Comparison of ENCODE assay signal across 1 cellular context in the genomic region with DNA sequence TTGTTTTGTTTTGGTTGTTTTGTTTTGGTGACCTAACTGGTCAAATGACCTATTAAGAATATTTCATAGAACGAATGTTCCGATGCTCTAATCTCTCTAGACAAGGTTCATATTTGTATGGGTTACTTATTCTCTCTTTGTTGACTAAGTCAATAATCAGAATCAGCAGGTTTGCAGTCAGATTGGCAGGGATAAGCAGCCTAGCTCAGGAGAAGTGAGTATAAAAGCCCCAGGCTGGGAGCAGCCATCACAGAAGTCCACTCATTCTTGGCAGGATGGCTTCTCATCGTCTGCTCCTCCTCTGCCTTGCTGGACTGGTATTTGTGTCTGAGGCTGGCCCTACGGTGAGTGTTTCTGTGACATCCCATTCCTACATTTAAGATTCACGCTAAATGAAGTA.
A peak's percentile ranks its signal among the peaks of the same experiment; 100 is the strongest.
TF ChIP-seq lines count a peak whose summit lies in the region.

A gene (plus strand): TSS at position 250 of the 400 bp plus-strand sequence. CDS start 26 bp downstream, at position 276.

TF ChIP-seq in HepG2, 621 proteins besides CTCF, POLR2A, EP300 and RAD21 (continued from another document and continues in another):
- TF ChIP-seq, protein P1, sequence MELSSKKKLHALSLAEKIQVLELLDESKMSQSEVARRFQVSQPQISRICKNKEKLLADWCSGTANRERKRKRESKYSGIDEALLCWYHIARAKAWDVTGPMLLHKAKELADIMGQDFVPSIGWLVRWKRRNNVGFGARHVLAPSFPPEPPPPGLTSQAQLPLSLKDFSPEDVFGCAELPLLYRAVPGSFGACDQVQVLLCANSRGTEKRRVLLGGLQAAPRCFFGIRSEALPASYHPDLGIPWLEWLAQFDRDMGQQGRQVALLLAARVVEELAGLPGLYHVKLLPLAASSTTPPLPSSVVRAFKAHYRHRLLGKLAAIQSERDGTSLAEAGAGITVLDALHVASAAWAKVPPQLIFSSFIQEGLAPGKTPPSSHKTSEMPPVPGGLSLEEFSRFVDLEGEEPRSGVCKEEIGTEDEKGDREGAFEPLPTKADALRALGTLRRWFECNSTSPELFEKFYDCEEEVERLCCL (CRISPR knock-in tag; IDR thresholded peaks at IDR 0.05; ENCODE audit: borderline replicate concordance): no peak
- TF ChIP-seq ZNF672 (CRISPR knock-in tag; IDR thresholded peaks at IDR 0.05): no peak
- TF ChIP-seq ZNF501 (CRISPR knock-in tag; IDR thresholded peaks at IDR 0.05): no peak
- TF ChIP-seq TEAD2 (CRISPR knock-in tag; IDR thresholded peaks at IDR 0.05): no peak
- peak; percentile 88 for TF ChIP-seq POGZ (CRISPR knock-in tag; IDR thresholded peaks at IDR 0.05)
- no peak for TF ChIP-seq MTA3 (CRISPR knock-in tag; IDR thresholded peaks at IDR 0.05)
- TF ChIP-seq GZF1 (CRISPR knock-in tag; IDR thresholded peaks at IDR 0.05): no peak
- TF ChIP-seq POLR2AphosphoS2 (IDR thresholded peaks at IDR 0.05; ENCODE audit: low read depth, low read length): no peak
- TF ChIP-seq MED13 (CRISPR knock-in tag; IDR thresholded peaks at IDR 0.05): no peak
- no peak for TF ChIP-seq ARNT2 (CRISPR knock-in tag; IDR thresholded peaks at IDR 0.05; ENCODE audit: low read depth)
- TF ChIP-seq, protein P2, sequence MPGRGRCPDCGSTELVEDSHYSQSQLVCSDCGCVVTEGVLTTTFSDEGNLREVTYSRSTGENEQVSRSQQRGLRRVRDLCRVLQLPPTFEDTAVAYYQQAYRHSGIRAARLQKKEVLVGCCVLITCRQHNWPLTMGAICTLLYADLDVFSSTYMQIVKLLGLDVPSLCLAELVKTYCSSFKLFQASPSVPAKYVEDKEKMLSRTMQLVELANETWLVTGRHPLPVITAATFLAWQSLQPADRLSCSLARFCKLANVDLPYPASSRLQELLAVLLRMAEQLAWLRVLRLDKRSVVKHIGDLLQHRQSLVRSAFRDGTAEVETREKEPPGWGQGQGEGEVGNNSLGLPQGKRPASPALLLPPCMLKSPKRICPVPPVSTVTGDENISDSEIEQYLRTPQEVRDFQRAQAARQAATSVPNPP (CRISPR knock-in tag; IDR thresholded peaks at IDR 0.05): no peak
- no peak for TF ChIP-seq ATF7 (IDR thresholded peaks at IDR 0.05)
- TF ChIP-seq ATF7 (CRISPR knock-in tag; IDR thresholded peaks at IDR 0.05): no peak
- TF ChIP-seq, protein P3, sequence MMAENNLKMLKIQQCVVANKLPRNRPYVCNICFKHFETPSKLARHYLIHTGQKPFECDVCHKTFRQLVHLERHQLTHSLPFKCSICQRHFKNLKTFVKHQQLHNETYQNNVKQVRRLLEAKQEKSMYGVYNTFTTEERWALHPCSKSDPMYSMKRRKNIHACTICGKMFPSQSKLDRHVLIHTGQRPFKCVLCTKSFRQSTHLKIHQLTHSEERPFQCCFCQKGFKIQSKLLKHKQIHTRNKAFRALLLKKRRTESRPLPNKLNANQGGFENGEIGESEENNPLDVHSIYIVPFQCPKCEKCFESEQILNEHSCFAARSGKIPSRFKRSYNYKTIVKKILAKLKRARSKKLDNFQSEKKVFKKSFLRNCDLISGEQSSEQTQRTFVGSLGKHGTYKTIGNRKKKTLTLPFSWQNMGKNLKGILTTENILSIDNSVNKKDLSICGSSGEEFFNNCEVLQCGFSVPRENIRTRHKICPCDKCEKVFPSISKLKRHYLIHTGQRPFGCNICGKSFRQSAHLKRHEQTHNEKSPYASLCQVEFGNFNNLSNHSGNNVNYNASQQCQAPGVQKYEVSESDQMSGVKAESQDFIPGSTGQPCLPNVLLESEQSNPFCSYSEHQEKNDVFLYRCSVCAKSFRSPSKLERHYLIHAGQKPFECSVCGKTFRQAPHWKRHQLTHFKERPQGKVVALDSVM (CRISPR knock-in tag; IDR thresholded peaks at IDR 0.05): no peak
- TF ChIP-seq ZNF451 (CRISPR knock-in tag; IDR thresholded peaks at IDR 0.05): no peak
- TF ChIP-seq FOXP1 (IDR thresholded peaks at IDR 0.05): peak; percentile 54
- peak; percentile 79 for TF ChIP-seq FOXP1 (CRISPR knock-in tag; IDR thresholded peaks at IDR 0.05)
- TF ChIP-seq FOXK2 (IDR thresholded peaks at IDR 0.05): 0 out of 2 replicates have a peak, but pooled peaks have one; percentile 45
- TF ChIP-seq, protein P4, sequence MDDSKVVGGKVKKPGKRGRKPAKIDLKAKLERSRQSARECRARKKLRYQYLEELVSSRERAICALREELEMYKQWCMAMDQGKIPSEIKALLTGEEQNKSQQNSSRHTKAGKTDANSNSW (CRISPR knock-in tag; IDR thresholded peaks at IDR 0.05; ENCODE audit: borderline replicate concordance): no peak
- TF ChIP-seq, protein P5, sequence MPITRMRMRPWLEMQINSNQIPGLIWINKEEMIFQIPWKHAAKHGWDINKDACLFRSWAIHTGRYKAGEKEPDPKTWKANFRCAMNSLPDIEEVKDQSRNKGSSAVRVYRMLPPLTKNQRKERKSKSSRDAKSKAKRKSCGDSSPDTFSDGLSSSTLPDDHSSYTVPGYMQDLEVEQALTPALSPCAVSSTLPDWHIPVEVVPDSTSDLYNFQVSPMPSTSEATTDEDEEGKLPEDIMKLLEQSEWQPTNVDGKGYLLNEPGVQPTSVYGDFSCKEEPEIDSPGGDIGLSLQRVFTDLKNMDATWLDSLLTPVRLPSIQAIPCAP (CRISPR knock-in tag; IDR thresholded peaks at IDR 0.05; ENCODE audit: low read depth): no peak
- no peak; the same call in 1 of the 2 replicates for TF ChIP-seq ZNF652 (CRISPR knock-in tag; IDR thresholded peaks at IDR 0.05; ENCODE audit: borderline replicate concordance, low read depth)
- TF ChIP-seq HNRNPL (IDR thresholded peaks at IDR 0.05; ENCODE audit: low read depth, low read length): no peak
- no peak for TF ChIP-seq JUN (CRISPR knock-in tag; IDR thresholded peaks at IDR 0.05)
- no peak for TF ChIP-seq MEIS1 (CRISPR knock-in tag; IDR thresholded peaks at IDR 0.05; ENCODE audit: borderline replicate concordance)
- TF ChIP-seq ZSCAN12 (CRISPR knock-in tag; IDR thresholded peaks at IDR 0.05): no peak
- TF ChIP-seq GLI4 (CRISPR knock-in tag; IDR thresholded peaks at IDR 0.05; ENCODE audit: borderline replicate concordance): no peak
- no peak for TF ChIP-seq RBM39 (IDR thresholded peaks at IDR 0.05; ENCODE audit: low read depth, low read length, poor library complexity, severe bottlenecking)
- TF ChIP-seq, protein P6, sequence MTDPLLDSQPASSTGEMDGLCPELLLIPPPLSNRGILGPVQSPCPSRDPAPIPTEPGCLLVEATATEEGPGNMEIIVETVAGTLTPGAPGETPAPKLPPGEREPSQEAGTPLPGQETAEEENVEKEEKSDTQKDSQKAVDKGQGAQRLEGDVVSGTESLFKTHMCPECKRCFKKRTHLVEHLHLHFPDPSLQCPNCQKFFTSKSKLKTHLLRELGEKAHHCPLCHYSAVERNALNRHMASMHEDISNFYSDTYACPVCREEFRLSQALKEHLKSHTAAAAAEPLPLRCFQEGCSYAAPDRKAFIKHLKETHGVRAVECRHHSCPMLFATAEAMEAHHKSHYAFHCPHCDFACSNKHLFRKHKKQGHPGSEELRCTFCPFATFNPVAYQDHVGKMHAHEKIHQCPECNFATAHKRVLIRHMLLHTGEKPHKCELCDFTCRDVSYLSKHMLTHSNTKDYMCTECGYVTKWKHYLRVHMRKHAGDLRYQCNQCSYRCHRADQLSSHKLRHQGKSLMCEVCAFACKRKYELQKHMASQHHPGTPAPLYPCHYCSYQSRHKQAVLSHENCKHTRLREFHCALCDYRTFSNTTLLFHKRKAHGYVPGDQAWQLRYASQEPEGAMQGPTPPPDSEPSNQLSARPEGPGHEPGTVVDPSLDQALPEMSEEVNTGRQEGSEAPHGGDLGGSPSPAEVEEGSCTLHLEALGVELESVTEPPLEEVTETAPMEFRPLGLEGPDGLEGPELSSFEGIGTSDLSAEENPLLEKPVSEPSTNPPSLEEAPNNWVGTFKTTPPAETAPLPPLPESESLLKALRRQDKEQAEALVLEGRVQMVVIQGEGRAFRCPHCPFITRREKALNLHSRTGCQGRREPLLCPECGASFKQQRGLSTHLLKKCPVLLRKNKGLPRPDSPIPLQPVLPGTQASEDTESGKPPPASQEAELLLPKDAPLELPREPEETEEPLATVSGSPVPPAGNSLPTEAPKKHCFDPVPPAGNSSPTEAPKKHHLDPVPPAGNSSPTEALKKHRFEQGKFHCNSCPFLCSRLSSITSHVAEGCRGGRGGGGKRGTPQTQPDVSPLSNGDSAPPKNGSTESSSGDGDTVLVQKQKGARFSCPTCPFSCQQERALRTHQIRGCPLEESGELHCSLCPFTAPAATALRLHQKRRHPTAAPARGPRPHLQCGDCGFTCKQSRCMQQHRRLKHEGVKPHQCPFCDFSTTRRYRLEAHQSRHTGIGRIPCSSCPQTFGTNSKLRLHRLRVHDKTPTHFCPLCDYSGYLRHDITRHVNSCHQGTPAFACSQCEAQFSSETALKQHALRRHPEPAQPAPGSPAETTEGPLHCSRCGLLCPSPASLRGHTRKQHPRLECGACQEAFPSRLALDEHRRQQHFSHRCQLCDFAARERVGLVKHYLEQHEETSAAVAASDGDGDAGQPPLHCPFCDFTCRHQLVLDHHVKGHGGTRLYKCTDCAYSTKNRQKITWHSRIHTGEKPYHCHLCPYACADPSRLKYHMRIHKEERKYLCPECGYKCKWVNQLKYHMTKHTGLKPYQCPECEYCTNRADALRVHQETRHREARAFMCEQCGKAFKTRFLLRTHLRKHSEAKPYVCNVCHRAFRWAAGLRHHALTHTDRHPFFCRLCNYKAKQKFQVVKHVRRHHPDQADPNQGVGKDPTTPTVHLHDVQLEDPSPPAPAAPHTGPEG (CRISPR knock-in tag; IDR thresholded peaks at IDR 0.05): no peak
- TF ChIP-seq ZNF263 (CRISPR knock-in tag; IDR thresholded peaks at IDR 0.05): no peak
- TF ChIP-seq, protein P7, sequence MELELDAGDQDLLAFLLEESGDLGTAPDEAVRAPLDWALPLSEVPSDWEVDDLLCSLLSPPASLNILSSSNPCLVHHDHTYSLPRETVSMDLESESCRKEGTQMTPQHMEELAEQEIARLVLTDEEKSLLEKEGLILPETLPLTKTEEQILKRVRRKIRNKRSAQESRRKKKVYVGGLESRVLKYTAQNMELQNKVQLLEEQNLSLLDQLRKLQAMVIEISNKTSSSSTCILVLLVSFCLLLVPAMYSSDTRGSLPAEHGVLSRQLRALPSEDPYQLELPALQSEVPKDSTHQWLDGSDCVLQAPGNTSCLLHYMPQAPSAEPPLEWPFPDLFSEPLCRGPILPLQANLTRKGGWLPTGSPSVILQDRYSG (CRISPR knock-in tag; IDR thresholded peaks at IDR 0.05): no peak
- TF ChIP-seq, protein P8, sequence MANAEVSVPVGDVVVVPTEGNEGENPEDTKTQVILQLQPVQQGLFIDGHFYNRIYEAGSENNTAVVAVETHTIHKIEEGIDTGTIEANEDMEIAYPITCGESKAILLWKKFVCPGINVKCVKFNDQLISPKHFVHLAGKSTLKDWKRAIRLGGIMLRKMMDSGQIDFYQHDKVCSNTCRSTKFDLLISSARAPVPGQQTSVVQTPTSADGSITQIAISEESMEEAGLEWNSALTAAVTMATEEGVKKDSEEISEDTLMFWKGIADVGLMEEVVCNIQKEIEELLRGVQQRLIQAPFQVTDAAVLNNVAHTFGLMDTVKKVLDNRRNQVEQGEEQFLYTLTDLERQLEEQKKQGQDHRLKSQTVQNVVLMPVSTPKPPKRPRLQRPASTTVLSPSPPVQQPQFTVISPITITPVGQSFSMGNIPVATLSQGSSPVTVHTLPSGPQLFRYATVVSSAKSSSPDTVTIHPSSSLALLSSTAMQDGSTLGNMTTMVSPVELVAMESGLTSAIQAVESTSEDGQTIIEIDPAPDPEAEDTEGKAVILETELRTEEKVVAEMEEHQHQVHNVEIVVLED (CRISPR knock-in tag; IDR thresholded peaks at IDR 0.05; ENCODE audit: borderline replicate concordance): peak; percentile 51; the same call in 1 of the 2 replicates
- TF ChIP-seq TSC22D2 (CRISPR knock-in tag; IDR thresholded peaks at IDR 0.05; ENCODE audit: borderline replicate concordance): no peak
- TF ChIP-seq MAFG (CRISPR knock-in tag; IDR thresholded peaks at IDR 0.05): no peak
- no peak for TF ChIP-seq GTF2F1 (IDR thresholded peaks at IDR 0.05; ENCODE audit: low read length)
- no peak for TF ChIP-seq CCAR2 (optimal IDR thresholded peaks at IDR 0.05; ENCODE audit: low read depth, low read length)
- 0 out of 2 replicates have a peak, but pooled peaks have one; percentile 13 for TF ChIP-seq TBX3 (IDR thresholded peaks at IDR 0.05; ENCODE audit: borderline replicate concordance)
- TF ChIP-seq, protein P9, sequence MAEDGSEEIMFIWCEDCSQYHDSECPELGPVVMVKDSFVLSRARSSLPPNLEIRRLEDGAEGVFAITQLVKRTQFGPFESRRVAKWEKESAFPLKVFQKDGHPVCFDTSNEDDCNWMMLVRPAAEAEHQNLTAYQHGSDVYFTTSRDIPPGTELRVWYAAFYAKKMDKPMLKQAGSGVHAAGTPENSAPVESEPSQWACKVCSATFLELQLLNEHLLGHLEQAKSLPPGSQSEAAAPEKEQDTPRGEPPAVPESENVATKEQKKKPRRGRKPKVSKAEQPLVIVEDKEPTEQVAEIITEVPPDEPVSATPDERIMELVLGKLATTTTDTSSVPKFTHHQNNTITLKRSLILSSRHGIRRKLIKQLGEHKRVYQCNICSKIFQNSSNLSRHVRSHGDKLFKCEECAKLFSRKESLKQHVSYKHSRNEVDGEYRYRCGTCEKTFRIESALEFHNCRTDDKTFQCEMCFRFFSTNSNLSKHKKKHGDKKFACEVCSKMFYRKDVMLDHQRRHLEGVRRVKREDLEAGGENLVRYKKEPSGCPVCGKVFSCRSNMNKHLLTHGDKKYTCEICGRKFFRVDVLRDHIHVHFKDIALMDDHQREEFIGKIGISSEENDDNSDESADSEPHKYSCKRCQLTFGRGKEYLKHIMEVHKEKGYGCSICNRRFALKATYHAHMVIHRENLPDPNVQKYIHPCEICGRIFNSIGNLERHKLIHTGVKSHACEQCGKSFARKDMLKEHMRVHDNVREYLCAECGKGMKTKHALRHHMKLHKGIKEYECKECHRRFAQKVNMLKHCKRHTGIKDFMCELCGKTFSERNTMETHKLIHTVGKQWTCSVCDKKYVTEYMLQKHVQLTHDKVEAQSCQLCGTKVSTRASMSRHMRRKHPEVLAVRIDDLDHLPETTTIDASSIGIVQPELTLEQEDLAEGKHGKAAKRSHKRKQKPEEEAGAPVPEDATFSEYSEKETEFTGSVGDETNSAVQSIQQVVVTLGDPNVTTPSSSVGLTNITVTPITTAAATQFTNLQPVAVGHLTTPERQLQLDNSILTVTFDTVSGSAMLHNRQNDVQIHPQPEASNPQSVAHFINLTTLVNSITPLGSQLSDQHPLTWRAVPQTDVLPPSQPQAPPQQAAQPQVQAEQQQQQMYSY (CRISPR knock-in tag; IDR thresholded peaks at IDR 0.05): no peak
- no peak for TF ChIP-seq SETDB1 (CRISPR knock-in tag; IDR thresholded peaks at IDR 0.05; ENCODE audit: borderline replicate concordance)
- no peak for TF ChIP-seq RFX3 (CRISPR knock-in tag; IDR thresholded peaks at IDR 0.05)
- TF ChIP-seq TCF12 (IDR thresholded peaks at IDR 0.05): no peak
- TF ChIP-seq TCF12 (CRISPR knock-in tag; IDR thresholded peaks at IDR 0.05): no peak
- no peak for TF ChIP-seq ZNF678 (CRISPR knock-in tag; IDR thresholded peaks at IDR 0.05)
- TF ChIP-seq KDM2A (CRISPR knock-in tag; IDR thresholded peaks at IDR 0.05; ENCODE audit: borderline replicate concordance, low read depth): no peak
- TF ChIP-seq, protein P10, sequence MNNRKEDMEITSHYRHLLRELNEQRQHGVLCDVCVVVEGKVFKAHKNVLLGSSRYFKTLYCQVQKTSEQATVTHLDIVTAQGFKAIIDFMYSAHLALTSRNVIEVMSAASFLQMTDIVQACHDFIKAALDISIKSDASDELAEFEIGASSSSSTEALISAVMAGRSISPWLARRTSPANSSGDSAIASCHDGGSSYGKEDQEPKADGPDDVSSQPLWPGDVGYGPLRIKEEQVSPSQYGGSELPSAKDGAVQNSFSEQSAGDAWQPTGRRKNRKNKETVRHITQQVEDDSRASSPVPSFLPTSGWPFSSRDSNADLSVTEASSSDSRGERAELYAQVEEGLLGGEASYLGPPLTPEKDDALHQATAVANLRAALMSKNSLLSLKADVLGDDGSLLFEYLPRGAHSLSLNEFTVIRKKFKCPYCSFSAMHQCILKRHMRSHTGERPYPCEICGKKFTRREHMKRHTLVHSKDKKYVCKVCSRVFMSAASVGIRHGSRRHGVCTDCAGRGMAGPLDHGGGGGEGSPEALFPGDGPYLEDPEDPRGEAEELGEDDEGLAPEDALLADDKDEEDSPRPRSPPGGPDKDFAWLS (CRISPR knock-in tag; IDR thresholded peaks at IDR 0.05; ENCODE audit: borderline replicate concordance): no peak
